1 cellular context compared by ENCODE assay signal in the genomic region with DNA sequence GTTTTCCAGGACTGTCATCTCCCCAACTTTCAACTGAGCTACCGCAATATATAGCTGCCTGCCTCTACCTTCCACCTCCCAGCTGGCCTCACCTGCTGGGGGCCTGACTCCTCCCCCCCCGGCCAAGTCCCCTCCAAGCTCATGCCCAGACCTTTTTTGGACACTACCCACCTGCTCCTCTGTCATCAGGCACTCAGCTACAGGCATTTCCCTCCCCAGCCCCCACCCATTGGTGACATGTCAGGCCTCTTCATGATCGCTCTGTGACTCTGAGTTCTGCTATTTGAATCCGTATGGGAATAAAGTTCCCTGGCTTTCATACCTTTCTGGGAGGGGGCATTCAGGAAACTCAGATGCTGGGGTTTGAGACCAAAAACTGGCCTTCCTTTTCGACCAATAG.
TF ChIP-seq lines count a peak whose summit lies in the region.

No MANE protein-coding gene starts in this region.

TF ChIP-seq in HCT116, 20 proteins besides CTCF, POLR2A, EP300 and RAD21:
- TF ChIP-seq SIN3A (IDR thresholded peaks at IDR 0.05; ENCODE audit: low read depth): no peak
- TF ChIP-seq FOSL1 (IDR thresholded peaks at IDR 0.05; ENCODE audit: low read depth): no peak
- no peak for TF ChIP-seq POLR2AphosphoS5 (IDR thresholded peaks at IDR 0.05; ENCODE audit: low read depth, low read length)
- no peak for TF ChIP-seq ZFX (IDR thresholded peaks at IDR 0.05)
- TF ChIP-seq, protein P1, sequence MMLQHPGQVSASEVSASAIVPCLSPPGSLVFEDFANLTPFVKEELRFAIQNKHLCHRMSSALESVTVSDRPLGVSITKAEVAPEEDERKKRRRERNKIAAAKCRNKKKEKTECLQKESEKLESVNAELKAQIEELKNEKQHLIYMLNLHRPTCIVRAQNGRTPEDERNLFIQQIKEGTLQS (IDR thresholded peaks at IDR 0.05): no peak
- TF ChIP-seq, protein P2, sequence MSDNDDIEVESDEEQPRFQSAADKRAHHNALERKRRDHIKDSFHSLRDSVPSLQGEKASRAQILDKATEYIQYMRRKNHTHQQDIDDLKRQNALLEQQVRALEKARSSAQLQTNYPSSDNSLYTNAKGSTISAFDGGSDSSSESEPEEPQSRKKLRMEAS (IDR thresholded peaks at IDR 0.05): no peak
- no peak for TF ChIP-seq EZH2 (IDR thresholded peaks at IDR 0.05)
- no peak for TF ChIP-seq ELF1 (IDR thresholded peaks at IDR 0.05; ENCODE audit: borderline replicate concordance, low read depth)
- TF ChIP-seq EZH2phosphoT487 (IDR thresholded peaks at IDR 0.05; ENCODE audit: borderline replicate concordance): no peak
- TF ChIP-seq, protein P3, sequence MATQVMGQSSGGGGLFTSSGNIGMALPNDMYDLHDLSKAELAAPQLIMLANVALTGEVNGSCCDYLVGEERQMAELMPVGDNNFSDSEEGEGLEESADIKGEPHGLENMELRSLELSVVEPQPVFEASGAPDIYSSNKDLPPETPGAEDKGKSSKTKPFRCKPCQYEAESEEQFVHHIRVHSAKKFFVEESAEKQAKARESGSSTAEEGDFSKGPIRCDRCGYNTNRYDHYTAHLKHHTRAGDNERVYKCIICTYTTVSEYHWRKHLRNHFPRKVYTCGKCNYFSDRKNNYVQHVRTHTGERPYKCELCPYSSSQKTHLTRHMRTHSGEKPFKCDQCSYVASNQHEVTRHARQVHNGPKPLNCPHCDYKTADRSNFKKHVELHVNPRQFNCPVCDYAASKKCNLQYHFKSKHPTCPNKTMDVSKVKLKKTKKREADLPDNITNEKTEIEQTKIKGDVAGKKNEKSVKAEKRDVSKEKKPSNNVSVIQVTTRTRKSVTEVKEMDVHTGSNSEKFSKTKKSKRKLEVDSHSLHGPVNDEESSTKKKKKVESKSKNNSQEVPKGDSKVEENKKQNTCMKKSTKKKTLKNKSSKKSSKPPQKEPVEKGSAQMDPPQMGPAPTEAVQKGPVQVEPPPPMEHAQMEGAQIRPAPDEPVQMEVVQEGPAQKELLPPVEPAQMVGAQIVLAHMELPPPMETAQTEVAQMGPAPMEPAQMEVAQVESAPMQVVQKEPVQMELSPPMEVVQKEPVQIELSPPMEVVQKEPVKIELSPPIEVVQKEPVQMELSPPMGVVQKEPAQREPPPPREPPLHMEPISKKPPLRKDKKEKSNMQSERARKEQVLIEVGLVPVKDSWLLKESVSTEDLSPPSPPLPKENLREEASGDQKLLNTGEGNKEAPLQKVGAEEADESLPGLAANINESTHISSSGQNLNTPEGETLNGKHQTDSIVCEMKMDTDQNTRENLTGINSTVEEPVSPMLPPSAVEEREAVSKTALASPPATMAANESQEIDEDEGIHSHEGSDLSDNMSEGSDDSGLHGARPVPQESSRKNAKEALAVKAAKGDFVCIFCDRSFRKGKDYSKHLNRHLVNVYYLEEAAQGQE (IDR thresholded peaks at IDR 0.05; ENCODE audit: low read depth): no peak
- TF ChIP-seq YY1 (IDR thresholded peaks at IDR 0.05; ENCODE audit: extremely low read depth, insufficient replicate concordance, low read depth, low read length): no peak
- no peak for TF ChIP-seq TCF7L2 (IDR thresholded peaks at IDR 0.05; ENCODE audit: borderline replicate concordance, extremely low read depth, insufficient read depth, insufficient read length)
- no peak for TF ChIP-seq CEBPB (IDR thresholded peaks at IDR 0.05; ENCODE audit: low read depth)
- TF ChIP-seq EGR1 (IDR thresholded peaks at IDR 0.05; ENCODE audit: low read depth): no peak
- TF ChIP-seq, protein P4, sequence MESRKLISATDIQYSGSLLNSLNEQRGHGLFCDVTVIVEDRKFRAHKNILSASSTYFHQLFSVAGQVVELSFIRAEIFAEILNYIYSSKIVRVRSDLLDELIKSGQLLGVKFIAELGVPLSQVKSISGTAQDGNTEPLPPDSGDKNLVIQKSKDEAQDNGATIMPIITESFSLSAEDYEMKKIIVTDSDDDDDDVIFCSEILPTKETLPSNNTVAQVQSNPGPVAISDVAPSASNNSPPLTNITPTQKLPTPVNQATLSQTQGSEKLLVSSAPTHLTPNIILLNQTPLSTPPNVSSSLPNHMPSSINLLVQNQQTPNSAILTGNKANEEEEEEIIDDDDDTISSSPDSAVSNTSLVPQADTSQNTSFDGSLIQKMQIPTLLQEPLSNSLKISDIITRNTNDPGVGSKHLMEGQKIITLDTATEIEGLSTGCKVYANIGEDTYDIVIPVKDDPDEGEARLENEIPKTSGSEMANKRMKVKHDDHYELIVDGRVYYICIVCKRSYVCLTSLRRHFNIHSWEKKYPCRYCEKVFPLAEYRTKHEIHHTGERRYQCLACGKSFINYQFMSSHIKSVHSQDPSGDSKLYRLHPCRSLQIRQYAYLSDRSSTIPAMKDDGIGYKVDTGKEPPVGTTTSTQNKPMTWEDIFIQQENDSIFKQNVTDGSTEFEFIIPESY (IDR thresholded peaks at IDR 0.05; ENCODE audit: extremely low read depth, insufficient replicate concordance, low read length): no peak
- no peak for TF ChIP-seq SP1 (IDR thresholded peaks at IDR 0.05; ENCODE audit: low read depth)
- TF ChIP-seq CBX3 (IDR thresholded peaks at IDR 0.05; ENCODE audit: low read depth): no peak
- no peak for TF ChIP-seq JUND (IDR thresholded peaks at IDR 0.05)
TF ChIP-seq in HCT116: peak in this region for 0.
